26 cellular contexts compared by ENCODE assay signal in the genomic region with DNA sequence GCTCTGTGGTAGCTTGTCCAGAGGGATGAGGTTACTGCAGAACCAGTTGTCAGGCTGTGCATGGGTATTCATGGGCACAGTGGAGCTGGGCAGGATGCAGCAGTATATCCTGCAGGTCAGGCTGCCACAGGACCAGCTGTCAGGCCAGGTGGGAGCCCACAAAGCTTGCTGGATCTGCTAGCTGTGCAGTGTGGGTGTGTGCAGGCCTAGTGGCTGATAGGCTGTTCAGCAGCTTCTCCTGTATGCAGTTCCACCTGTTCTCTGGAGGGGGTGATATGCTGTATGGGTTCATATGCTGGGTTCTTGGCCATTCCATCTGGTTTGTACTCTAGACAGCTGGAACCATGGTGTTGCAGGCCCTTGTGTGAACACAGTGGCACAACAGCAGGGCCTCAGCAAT. TPM values are rescaled to one million over a fixed set of nuclear protein-coding genes. Genes with fewer than 3 reads are reported as not detected.
DNase-seq lines count a peak whose midpoint lies in the region; ATAC-seq, FAIRE-seq and TF ChIP-seq lines count a peak whose summit lies in the region.
"Had no signal": no experiment of that assay in that cellular context is flagged by ENCODE, and none has a peak within 500 bp of the region (broad histone marks: within the 10 kb centered on the region; RNA-seq: fewer than 3 reads in every experiment).

No MANE protein-coding gene starts in this region.

- no peak for TF ChIP-seq EP300 in K562 (IDR thresholded peaks at IDR 0.05; ENCODE audit: low read length)

- FAIRE-seq in K562 (lab: Jason Lieb, UNC), result no peak
- FAIRE-seq: A204.1, D721Med, GM12892, GM18507, GM19239, RCC 7860 had no signal

- no peak overlapping the region for H3K9ac ChIP-seq in K562 (ENCODE audit: insufficient read depth in 1 of 2, low read depth in 2 of 2, low read length in 2 of 2)
- no peak overlapping the region for H3K9ac ChIP-seq in Karpas-422 (ENCODE audit: low read length)

- H3K27ac ChIP-seq in K562 (ENCODE audit: extremely low read depth, low read depth, low read length), result no peak overlapping the region
- no peak overlapping the region for H3K27ac ChIP-seq in Karpas-422 (ENCODE audit: low read length)
- H3K27ac ChIP-seq: C4-2B, SJCRH30 had no signal

- H3K9me3 ChIP-seq in K562 (replicated peaks; ENCODE audit: control insufficient read depth, insufficient read depth, low read depth, low read length) (peaks cover 32% of the 10 kb centered on the region), mucosa of descending colon (peaks cover 23% of the 10 kb centered on the region), Karpas-422 (ENCODE audit: low read length) (peaks cover 14% of the 10 kb centered on the region)

- H3K4me1 ChIP-seq in K562 (replicated peaks in 1 of 2; ENCODE audit: control insufficient read depth in 2 of 2, insufficient read depth in 2 of 2, low read length in 2 of 2) (no peaks in the 10 kb centered on the region), mucosa of descending colon (ENCODE audit: low read depth) (no peaks in the 10 kb centered on the region), Karpas-422 (ENCODE audit: low read length) (no peaks in the 10 kb centered on the region)
- H3K4me1 ChIP-seq: SJCRH30 had no signal

- TF ChIP-seq CTCF in GM12873 (IDR thresholded peaks at IDR 0.05; ENCODE audit: insufficient read depth, low read depth, low read length, missing control alignments) (peak; percentile 18), HFF-Myc (IDR thresholded peaks at IDR 0.05; ENCODE audit: low read depth, low read length, missing control alignments) (peak; percentile 15), K562 (IDR thresholded peaks at IDR 0.05 in 2 of 3, conservative IDR thresholded peaks at IDR 0.05 in 1 of 3; ENCODE audit: insufficient read depth in 2 of 3, low read depth in 1 of 3, low read length in 3 of 3) (0 out of 6 replicates have a peak, but pooled peaks of 1 of the 3 experiments have one; percentile 3), mucosa of descending colon (IDR thresholded peaks at IDR 0.05) (no peak), CD14-positive monocyte (IDR thresholded peaks at IDR 0.05) (no peak)

- H3K79me2 ChIP-seq in K562 (ENCODE audit: control insufficient read depth, insufficient read depth, low read length) (no peaks in the 10 kb centered on the region), Karpas-422 (ENCODE audit: low read length) (no peaks in the 10 kb centered on the region)

- H2AFZ ChIP-seq in K562 (ENCODE audit: low read depth, low read length), result no peak overlapping the region
- H2AFZ ChIP-seq in Karpas-422 (ENCODE audit: low read length), result no peak overlapping the region

- no peak overlapping the region for H3K4me3 ChIP-seq in HFF-Myc (replicated peaks; ENCODE audit: low read depth, low read length)
- no peak overlapping the region for H3K4me3 ChIP-seq in K562
- no peak overlapping the region for H3K4me3 ChIP-seq in mucosa of descending colon
- H3K4me3 ChIP-seq in Karpas-422 (ENCODE audit: low read length), result no peak overlapping the region
- H3K4me3 ChIP-seq: SJCRH30 had no signal

- TF ChIP-seq POLR2A in K562 (conservative IDR thresholded peaks at IDR 0.05), result no peak

- no peaks in the 10 kb centered on the region for H3K9me2 ChIP-seq in Karpas-422 (replicated peaks; ENCODE audit: insufficient read depth, low read length)

- H3K9me1 ChIP-seq in K562 (ENCODE audit: control insufficient read depth, insufficient read depth, low read length), result no peaks in the 10 kb centered on the region

- in situ Hi-C loops in K562 (cut with MboI), result loop anchor here (5.0 kb wide), 1 partner anchor 241 kb away; no protein-coding TSS in a partner anchor

- TF ChIP-seq RAD21 in K562 (CRISPR knock-in tag; conservative IDR thresholded peaks at IDR 0.05 in 1 of 2, IDR thresholded peaks at IDR 0.05 in 1 of 2), result no peak

- POLR2A ChIA-PET in K562 (lab: Yijun Ruan, JAX), result interaction anchor here (1.0 to 1.1 kb wide), 2 partner anchors 10 to 17 kb away, joined by 3 read pairs; no protein-coding TSS in a partner anchor

- no peak overlapping the region for H3K4me3 Mint-ChIP-seq in CD14-positive monocyte
- H3K4me3 Mint-ChIP-seq: T-cell had no signal

- H3K9me3 Mint-ChIP-seq in CD14-positive monocyte, result peaks cover 22 to 40% (median 30%) of the 10 kb centered on the region in 7 donors

- H3K27ac Mint-ChIP-seq in CD14-positive monocyte, result no peak overlapping the region
- H3K27ac Mint-ChIP-seq: T-cell had no signal

- CTCF ChIA-PET in K562 (lab: Yijun Ruan, JAX; ENCODE audit: low intra/inter-chr PET ratio), result interaction anchor here (2.2 kb wide), 1 partner anchor 242 kb away, joined by 16 read pairs; no protein-coding TSS in a partner anchor

- H3K27me3 ChIP-seq in K562 (ENCODE audit: control insufficient read depth in 2 of 2, insufficient read depth in 2 of 2, low read length in 2 of 2) (no peaks in the 10 kb centered on the region), Karpas-422 (ENCODE audit: low read length) (no peaks in the 10 kb centered on the region)
- H3K27me3 ChIP-seq: SJCRH30 had no signal

- H4K20me1 ChIP-seq in K562 (replicated peaks; ENCODE audit: control insufficient read depth, insufficient read depth, low read length) (no peaks in the 10 kb centered on the region), Karpas-422 (ENCODE audit: insufficient read depth, low read depth, low read length) (no peaks in the 10 kb centered on the region)

- intact Hi-C loops in K562 (cut with micrococcal nuclease), result no loop called here
- intact Hi-C loops in mucosa of descending colon (cut with DNase I, micrococcal nuclease), result loop anchor here in 1 of 2 donors (5.0 kb wide), 1 partner anchor 246 kb away; no protein-coding TSS in a partner anchor
- intact Hi-C loops in CD14-positive monocyte (cut with micrococcal nuclease), result loop anchor here in 1 of 2 donors (5.0 kb wide), 1 partner anchor 241 kb away; no protein-coding TSS in a partner anchor

- peaks cover 0 to 1% (median 0%) of the 10 kb centered on the region in 3 donors for H3K27me3 Mint-ChIP-seq in CD14-positive monocyte (ENCODE audit: low read depth in 3 of 3)

- H3K36me3 ChIP-seq in K562 (ENCODE audit: control insufficient read depth, insufficient read depth, low read length), result no peaks in the 10 kb centered on the region
- no peaks in the 10 kb centered on the region for H3K36me3 ChIP-seq in mucosa of descending colon (ENCODE audit: low read depth)
- H3K36me3 ChIP-seq in Karpas-422 (ENCODE audit: insufficient read depth, low read length), result no peaks in the 10 kb centered on the region
- H3K36me3 ChIP-seq: SJCRH30 had no signal

- H3K36me3 Mint-ChIP-seq in CD14-positive monocyte, result no peaks in the 10 kb centered on the region

- no peaks in the 10 kb centered on the region for H3K4me1 Mint-ChIP-seq in CD14-positive monocyte
- H3K4me1 Mint-ChIP-seq: T-cell had no signal

- no peak overlapping the region for H3K4me2 ChIP-seq in K562 (ENCODE audit: insufficient read depth, low read length)
- H3K4me2 ChIP-seq in Karpas-422 (ENCODE audit: low read depth, low read length, poor library complexity, severe bottlenecking), result no peak overlapping the region

- no peak for DNase-seq in HFF-Myc (ENCODE audit: extremely low read depth, low read depth)
- no peak for DNase-seq in K562 (ENCODE audit: extremely low read depth in 1 of 4, low spot score in 3 of 4)
- no peak for DNase-seq in mucosa of descending colon
- DNase-seq in CD14-positive monocyte (ENCODE audit: low spot score), result no peak
- DNase-seq in Karpas-422, result no peak
- DNase-seq: DMS79, H7, IMR-90, MV-4-11, NCI-H1105 treated with DMSO at 0.1 percent for 48 hours, NCI-H2029 treated with DMSO at 0.1 percent for 48 hours, NCI-H226, NCI-H510A treated with DMSO at 0.1 percent for 48 hours, NCI-H774, SJCRH30, T-cell had no signal

- 0 out of 3 replicates have a peak, but pooled peaks have one; percentile 23 for ATAC-seq in K562
- ATAC-seq in mucosa of descending colon, result peak; percentile 34
- no peak for ATAC-seq in GM18858 (IDR thresholded peaks at IDR 0.05; ENCODE audit: unreplicated experiment)
- ATAC-seq: T-cell had no signal

- no TSS peak for BruUV-seq in K562 (replicated peaks; lab: Mats Ljungman, UMichigan)

TF ChIP-seq in K562, 482 proteins besides CTCF, POLR2A, EP300 and RAD21 (continues in another document):
- no peak for TF ChIP-seq MTA2 (IDR thresholded peaks at IDR 0.05; ENCODE audit: low read depth)
- TF ChIP-seq ZNF282 (CRISPR knock-in tag; IDR thresholded peaks at IDR 0.05), result no peak
- no peak for TF ChIP-seq GTF2E2 (tag; IDR thresholded peaks at IDR 0.05)
- TF ChIP-seq ZNF644 (tag; IDR thresholded peaks at IDR 0.05; ENCODE audit: low read depth), result no peak
- no peak for TF ChIP-seq BACH1 (tag; IDR thresholded peaks at IDR 0.05)
- TF ChIP-seq U2AF2 (optimal IDR thresholded peaks at IDR 0.05; ENCODE audit: low read depth, low read length), result no peak
- no peak for TF ChIP-seq ATF1 (CRISPR knock-in tag; IDR thresholded peaks at IDR 0.05)
- no peak for TF ChIP-seq ATF1 (tag; IDR thresholded peaks at IDR 0.05)
- TF ChIP-seq HMG20B (CRISPR knock-in tag; IDR thresholded peaks at IDR 0.05), result no peak

RNA-seq across cellular contexts. Expression of a gene that starts 40.6 kb away (rescaled TPM):
- total RNA-seq in K562 (2011; cell fraction: chromatin; rRNA removed; ENCODE audit: low replicate concordance), result 22.0 and 54.6 TPM in 2 replicates
- total RNA-seq in K562 (2011; cell fraction: nucleolus; rRNA removed), result 15.3 and 21.8 TPM in 2 replicates
- 31.1 and 46.6 TPM in 2 replicates for total RNA-seq in K562 (2011; cell fraction: nucleoplasm; rRNA removed)
- total RNA-seq in K562 (2014; rRNA removed), result 122 and 126 TPM in 2 replicates
- 70.2 and 71.7 TPM in 2 replicates for total RNA-seq in K562 (2014; rRNA removed; fragmentation: Illumina TruSeq; extraction: Trizol)
- total RNA-seq in K562 (2015; rRNA removed; fragmentation: Illumina TruSeq; extraction: Trizol), result 56.3 and 61.5 TPM in 2 replicates
- total RNA-seq in K562 (2021), result 74.0 and 75.7 TPM in 2 replicates
- polyA plus RNA-seq in K562 (2011; rRNA removed), result 124 TPM in 2 replicates
- 102 and 124 TPM in 2 replicates for polyA plus RNA-seq in K562 (2011; cell fraction: cytosol; rRNA removed)
- polyA plus RNA-seq in K562 (2011; cell fraction: nucleus; rRNA removed), result 44.4 and 63.0 TPM in 2 replicates
- polyA plus RNA-seq in K562 (2012), result 55.0 and 126 TPM in 2 replicates
- 97.4 and 103 TPM in 2 replicates for polyA plus RNA-seq in K562 (2014; fragmentation: Illumina TruSeq; extraction: Trizol)
- 10 to 100 TPM; 12.9 to 17.1 TPM for polyA plus RNA-seq in K562 (2014; fragmentation: Nextera tagmentation; extraction: Ambion mirVana)
- 148 and 149 TPM in 2 replicates for polyA plus RNA-seq in K562 (2014; rRNA removed)
- polyA minus RNA-seq in K562 (2011; rRNA and poly(A)+ RNA removed), result 92.2 and 93.3 TPM in 2 replicates
- 28.4 and 31.1 TPM in 2 replicates for polyA minus RNA-seq in K562 (2011; cell fraction: cytosol; rRNA and poly(A)+ RNA removed)
- polyA minus RNA-seq in K562 (2011; cell fraction: nucleus; rRNA and poly(A)+ RNA removed), result 21.4 and 41.2 TPM in 2 replicates
- 10 to 100 TPM; 12.1 to 23.9 (median 22.0) TPM for total RNA-seq in mucosa of descending colon
- not detected for polyA plus RNA-seq in CD14-positive monocyte
- total RNA-seq in Karpas-422 (2014; rRNA removed; shearing (Covaris generic); ENCODE audit: low replicate concordance), result not detected in 2 replicates
- total RNA-seq: OCI-LY7, SJCRH30 had no signal

Comparison
In these comparisons a context has a peak if more than half of its experiments do, and no peak if none do; other contexts are left out.
1. CTCF ChIP-seq: peak in GM12873 (single experiment) and HFF-Myc (single experiment); none in mucosa of descending colon (single experiment) and CD14-positive monocyte (single experiment).
2. RNA of a gene that starts 40.6 kb away (total RNA-seq): 15.3 to 126 TPM in K562 and 12.1 to 23.9 TPM in mucosa of descending colon; not detected in Karpas-422; every median in the first group is over 10 times any median in the second.